ENCODE assay signal across 19 cellular contexts in genomic region chr2:155947069-155947468, GRCh38.
A peak's percentile ranks its signal among the peaks of the same experiment; 100 is the strongest.
DNase-seq lines count a peak whose midpoint lies in the region; ATAC-seq, FAIRE-seq and TF ChIP-seq lines count a peak whose summit lies in the region.
"Had no signal": no experiment of that assay in that cellular context is flagged by ENCODE, and none has a peak within 500 bp of the region (broad histone marks: within the 10 kb centered on the region; RNA-seq: fewer than 3 reads in every experiment).

No MANE protein-coding gene starts in this region.

- FAIRE-seq in D721Med (lab: Jason Lieb, UNC): peak; percentile 44
- FAIRE-seq: GM12891 had no signal

- DNase-seq in D721Med (ENCODE audit: insufficient read length, low spot score): no peak
- DNase-seq in NCI-H226: peak; percentile 4
- DNase-seq in NCI-H82 (lab: John Stamatoyannopoulos, UW): peak; percentile 89
- no peak for DNase-seq in hypothalamus (lab: John Stamatoyannopoulos, UW)
- DNase-seq: ACHN; BE2C; C1 segment of cervical spinal cord; CD4-positive, CD25-positive, alpha-beta regulatory T cell; CD8-positive, alpha-beta memory T cell; COR-L47; DMS53; DND-41; EL; H9; KG1 had no signal

- TF ChIP-seq CTCF in D721Med (IDR thresholded peaks at IDR 0.05; ENCODE audit: insufficient read depth, missing control alignments): no peak

- no peak for ATAC-seq in HG02852 (IDR thresholded peaks at IDR 0.05; ENCODE audit: unreplicated experiment)
- ATAC-seq in GM21360 (IDR thresholded peaks at IDR 0.05; ENCODE audit: unreplicated experiment): no peak
- ATAC-seq: GM23338 had no signal

Comparison
In these comparisons a context has a peak if more than half of its experiments do, and no peak if none do; other contexts are left out.
1. DNase-seq: peak in NCI-H226 (single experiment) and NCI-H82 (single experiment); none in D721Med (single experiment) and hypothalamus (0 of 51).